23 cellular contexts compared by ENCODE assay signal in genomic region chr15:43702701-43703433, GRCh38. TPM values are rescaled to one million over a fixed set of nuclear protein-coding genes. Genes with fewer than 3 reads are reported as not detected.
"Had no signal": no experiment of that assay in that cellular context is flagged by ENCODE, and none has a peak within 500 bp of the region (broad histone marks: within the 10 kb centered on the region; RNA-seq: fewer than 3 reads in every experiment).

No MANE protein-coding gene starts in this region.

- H3K36me3 Mint-ChIP-seq: activated CD8-positive, alpha-beta memory T cell treated with anti-CD3 and anti-CD28 coated beads, Interleukin-2, amount 10 ng/mL, durations not matched to agents 7 days and 5 days; activated naive CD4-positive, alpha-beta T cell treated with anti-CD3 and anti-CD28 coated beads, Interleukin-2, amount 50 U/mL, for 24 hours; brain had no signal

- H3K9me3 ChIP-seq: Peyer's patch had no signal

- H3K4me3 Mint-ChIP-seq: activated B cell treated with CpG ODN at 0.5 μM for 24 hours; activated CD4-positive, alpha-beta T cell treated with anti-CD3 and anti-CD28 coated beads, Interleukin-2, amount 10 ng/mL, durations not matched to agents 24 days and 14 days; activated CD8-positive, alpha-beta memory T cell treated with anti-CD3 and anti-CD28 coated beads, Interleukin-2, amount 10 ng/mL, durations not matched to agents 7 days and 5 days; activated naive CD4-positive, alpha-beta T cell treated with anti-CD3 and anti-CD28 coated beads, Interleukin-2, amount 50 U/mL, for 24 hours; activated T-cell treated with anti-CD3 and anti-CD28 coated beads, Interleukin-2, amount 50 U/mL, for 24 hours; activated T-helper 1 cell treated with anti-CD3 and anti-CD28 coated beads, Interleukin-12 subunit alpha, Interleukin-12 subunit beta, Interleukin-2, Interleukin-4 antibody, amounts not matched to agents 30 ng/mL and 10 ng/mL and 1 ng/mL, durations not matched to agents 14 hours and 24 hours and 36 hours; brain; central memory CD8-positive, alpha-beta T cell; T-helper 1 cell treated with Interleukin-12 subunit alpha and Interleukin-12 subunit beta and Interleukin-4 antibody, amounts not matched to agents 30 μg/mL and 1 μg/mL, for 36 hours had no signal

- H3K27ac Mint-ChIP-seq: activated B cell treated with CpG ODN at 0.5 μM for 24 hours; activated CD4-positive, alpha-beta T cell treated with anti-CD3 and anti-CD28 coated beads, Interleukin-2, amount 10 ng/mL, durations not matched to agents 24 days and 14 days; activated CD8-positive, alpha-beta memory T cell treated with anti-CD3 and anti-CD28 coated beads, Interleukin-2, amount 10 ng/mL, durations not matched to agents 7 days and 5 days; activated naive CD4-positive, alpha-beta T cell treated with anti-CD3 and anti-CD28 coated beads, Interleukin-2, amount 50 U/mL, for 24 hours; activated T-cell treated with anti-CD3 and anti-CD28 coated beads, Interleukin-2, amount 50 U/mL, for 24 hours; activated T-helper 1 cell treated with anti-CD3 and anti-CD28 coated beads, Interleukin-12 subunit alpha, Interleukin-12 subunit beta, Interleukin-2, Interleukin-4 antibody, amounts not matched to agents 30 ng/mL and 10 ng/mL and 1 ng/mL, durations not matched to agents 14 hours and 24 hours and 36 hours; brain; T-helper 1 cell treated with Interleukin-12 subunit alpha and Interleukin-12 subunit beta and Interleukin-4 antibody, amounts not matched to agents 30 μg/mL and 1 μg/mL, for 36 hours had no signal

- ATAC-seq: activated CD8-positive, alpha-beta memory T cell treated with anti-CD3 and anti-CD28 coated beads, Interleukin-2, amount 10 ng/mL, durations not matched to agents 7 days and 5 days had no signal

- DNase-seq: activated B cell treated with CpG ODN at 0.5 μM for 24 hours; activated CD4-positive, alpha-beta T cell treated with anti-CD3 and anti-CD28 coated beads for 1 hour; activated CD4-positive, alpha-beta T cell treated with anti-CD3 and anti-CD28 coated beads, Interleukin-2, amount 10 ng/mL, durations not matched to agents 24 days and 14 days; activated CD4-positive, alpha-beta T cell treated with anti-CD3 and anti-CD28 coated beads, Interleukin-2, amount 50 U/mL, for 48 hours; activated CD8-positive, alpha-beta memory T cell treated with anti-CD3 and anti-CD28 coated beads, Interleukin-2, amount 10 ng/mL, durations not matched to agents 7 days and 5 days; activated effector memory CD4-positive, alpha-beta T cell treated with Interleukin-2 at 50 U/mL for 16 hours; activated naive CD4-positive, alpha-beta T cell; activated T-cell treated with anti-CD3 and anti-CD28 coated beads, Interleukin-2, amount 50 U/mL, for 24 hours; NCI-H1048; NCI-H146; NCI-H187 treated with DMSO at 0.1 percent for 48 hours; NCI-H2081 treated with DMSO at 0.1 percent for 48 hours; NCI-H524; Peyer's patch; SHP77 had no signal

- H3K4me1 Mint-ChIP-seq: activated B cell treated with CpG ODN at 0.5 μM for 24 hours; activated CD4-positive, alpha-beta T cell treated with anti-CD3 and anti-CD28 coated beads, Interleukin-2, amount 10 ng/mL, durations not matched to agents 24 days and 14 days; activated CD8-positive, alpha-beta memory T cell treated with anti-CD3 and anti-CD28 coated beads, Interleukin-2, amount 10 ng/mL, durations not matched to agents 7 days and 5 days; activated naive CD4-positive, alpha-beta T cell treated with anti-CD3 and anti-CD28 coated beads, Interleukin-2, amount 50 U/mL, for 24 hours; brain; central memory CD8-positive, alpha-beta T cell had no signal

- H3K4me3 ChIP-seq: Peyer's patch had no signal

- H3K4me1 ChIP-seq: Peyer's patch had no signal

- H3K27ac ChIP-seq: Peyer's patch, RWPE1 had no signal

- H3K9me3 Mint-ChIP-seq: activated B cell treated with CpG ODN at 0.5 μM for 24 hours; activated CD4-positive, alpha-beta T cell treated with anti-CD3 and anti-CD28 coated beads, Interleukin-2, amount 10 ng/mL, durations not matched to agents 24 days and 14 days; activated naive CD4-positive, alpha-beta T cell treated with anti-CD3 and anti-CD28 coated beads, Interleukin-2, amount 50 U/mL, for 24 hours; activated T-cell treated with anti-CD3 and anti-CD28 coated beads, Interleukin-2, amount 50 U/mL, for 24 hours; activated T-helper 1 cell treated with anti-CD3 and anti-CD28 coated beads, Interleukin-12 subunit alpha, Interleukin-12 subunit beta, Interleukin-2, Interleukin-4 antibody, amounts not matched to agents 30 ng/mL and 10 ng/mL and 1 ng/mL, durations not matched to agents 14 hours and 24 hours and 36 hours; brain; central memory CD8-positive, alpha-beta T cell; T-helper 1 cell treated with Interleukin-12 subunit alpha and Interleukin-12 subunit beta and Interleukin-4 antibody, amounts not matched to agents 30 μg/mL and 1 μg/mL, for 36 hours had no signal

- H3K27me3 ChIP-seq: Peyer's patch had no signal

- H3K36me3 ChIP-seq: Peyer's patch had no signal

RNA-seq across cellular contexts. Expression of gene CKMT1A, which starts 9.2 kb away (rescaled TPM):
- total RNA-seq: activated B cell treated with CpG ODN at 0.5 μM for 24 hours; activated CD8-positive, alpha-beta memory T cell treated with anti-CD3 and anti-CD28 coated beads, Interleukin-2, amount 10 ng/mL, durations not matched to agents 7 days and 5 days; LHCN-M2; M059J had no signal
